Comparison of ENCODE assay signal across 12 cellular contexts in genomic region chr17:16282522-16282921, GRCh38.
DNase-seq lines count a peak whose midpoint lies in the region; FAIRE-seq and TF ChIP-seq lines count a peak whose summit lies in the region.
"Had no signal": no experiment of that assay in that cellular context is flagged by ENCODE, and none has a peak within 500 bp of the region (broad histone marks: within the 10 kb centered on the region; RNA-seq: fewer than 3 reads in every experiment).

No MANE protein-coding gene starts in this region.

- H3K27me3 ChIP-seq in endothelial cell of umbilical vein (ENCODE audit: control insufficient read depth in 2 of 2, insufficient read depth in 2 of 2, low read length in 2 of 2), result no peaks in the 10 kb centered on the region
- H3K27me3 ChIP-seq in osteoblast (ENCODE audit: insufficient read depth, low read length), result no peaks in the 10 kb centered on the region

- H4K20me1 ChIP-seq in endothelial cell of umbilical vein (replicated peaks; ENCODE audit: control insufficient read depth, extremely low read depth, insufficient read depth, low read length), result no peaks in the 10 kb centered on the region
- H4K20me1 ChIP-seq in osteoblast (ENCODE audit: insufficient read depth, low read length), result no peaks in the 10 kb centered on the region

- no peak overlapping the region for H2AFZ ChIP-seq in endothelial cell of umbilical vein (ENCODE audit: low read depth, low read length)
- no peak overlapping the region for H2AFZ ChIP-seq in osteoblast (ENCODE audit: low read length)

- dilution Hi-C loops in endothelial cell of umbilical vein (cut with MboI; ENCODE audit: extremely low pct_ligation_motif_present, low sequenced_read_pairs), result no loop called here

- H3K4me1 ChIP-seq in endothelial cell of umbilical vein (ENCODE audit: control insufficient read depth, extremely low read depth, insufficient read depth, low read length) (peaks cover 48% of the 10 kb centered on the region), osteoblast (ENCODE audit: insufficient read depth, low read length) (peaks cover 64% of the 10 kb centered on the region)

- H3K27ac ChIP-seq in endothelial cell of umbilical vein (ENCODE audit: insufficient read depth, low read depth, low read length) (no peak overlapping the region), osteoblast (ENCODE audit: low read depth, low read length) (peak overlapping the region; percentile 47)

- H3K4me3 ChIP-seq in endothelial cell of umbilical vein (replicated peaks in 1 of 3; ENCODE audit: insufficient read depth in 1 of 3, low read depth in 1 of 3, low read length in 3 of 3), result no peak overlapping the region
- H3K4me3 ChIP-seq in osteoblast (ENCODE audit: insufficient read depth, low read length), result no peak overlapping the region

- H3K4me3 Mint-ChIP-seq in nephron progenitor cell, result no peak overlapping the region
- H3K4me3 Mint-ChIP-seq: natural killer cell, T-helper 17 cell had no signal

- H3K36me3 ChIP-seq in endothelial cell of umbilical vein (ENCODE audit: control insufficient read depth in 2 of 2, extremely low read depth in 1 of 2, insufficient read depth in 2 of 2, low read length in 2 of 2) (no peaks in the 10 kb centered on the region), osteoblast (ENCODE audit: insufficient read depth, low read length) (no peaks in the 10 kb centered on the region)

- no peaks in the 10 kb centered on the region for H3K9me3 ChIP-seq in endothelial cell of umbilical vein (replicated peaks; ENCODE audit: control insufficient read depth, insufficient read depth, low read length)
- H3K9me3 ChIP-seq in osteoblast (ENCODE audit: low read depth, low read length), result no peaks in the 10 kb centered on the region

- no peak overlapping the region for H3K9ac ChIP-seq in endothelial cell of umbilical vein (replicated peaks; ENCODE audit: extremely low read depth, insufficient read depth, low read length)

- intact Hi-C loops in endothelial cell of umbilical vein (cut with micrococcal nuclease), result loop anchor here (10.0 kb wide), 2 partner anchors 128 to 258 kb away; no protein-coding TSS in a partner anchor

- in situ Hi-C loops in GM13977 (cut with MboI; ENCODE audit: low pct_unique_long_range_greater_than_20kb, low sequenced_read_pairs, unreplicated experiment), result no loop called here

- FAIRE-seq in RCC 7860 (lab: Jason Lieb, UNC), result peak; percentile 91
- FAIRE-seq in endothelial cell of umbilical vein (lab: Jason Lieb, UNC), result peak; percentile 75
- FAIRE-seq: endometrium had no signal

- no TSS peak for BruUV-seq in endothelial cell of umbilical vein (replicated peaks; lab: Mats Ljungman, UMichigan)

- CTCF ChIA-PET in endothelial cell of umbilical vein (lab: Charles Lee), result interaction anchor here (0.8 to 1.5 kb wide), 2 partner anchors 9 to 69 kb away, joined by 3 to 5 read pairs; no protein-coding TSS in a partner anchor

- POLR2A ChIA-PET in endothelial cell of umbilical vein (lab: Charles Lee), result no interaction called here

- DNase-seq in ELR (ENCODE audit: low read depth) (peak; percentile 96), RCC 7860 (ENCODE audit: low spot score) (peak; percentile 84), endothelial cell of umbilical vein (ENCODE audit: low read depth, low spot score) (peak; percentile 41), osteoblast (ENCODE audit: insufficient read length, low spot score, missing footprints) (peak; percentile 64), retina (no peak), NCI-H748 (lab: John Stamatoyannopoulos, UW; ENCODE audit: unreplicated experiment) (no peak), GM13977 (ENCODE audit: low spot score) (no peak), nephron progenitor cell (no peak)
- DNase-seq: natural killer cell, NCI-H2081 treated with DMSO at 0.1 percent for 48 hours, T-helper 17 cell had no signal

- H3K27me3 Mint-ChIP-seq in nephron progenitor cell (ENCODE audit: low read depth, poor library complexity), result peaks cover 12% of the 10 kb centered on the region
- H3K27me3 Mint-ChIP-seq: T-helper 17 cell had no signal

- H3K9me1 ChIP-seq in endothelial cell of umbilical vein (replicated peaks; ENCODE audit: control insufficient read depth, extremely low read depth, insufficient read depth, low read length), result no peaks in the 10 kb centered on the region

- peaks cover 20% of the 10 kb centered on the region for H3K9me3 Mint-ChIP-seq in nephron progenitor cell
- H3K9me3 Mint-ChIP-seq: natural killer cell had no signal

- H3K4me2 ChIP-seq in endothelial cell of umbilical vein (ENCODE audit: insufficient read depth, low read length) (peak overlapping the region; percentile 16), osteoblast (ENCODE audit: insufficient read depth, low read length) (peak overlapping the region; percentile 33)

- H3K36me3 Mint-ChIP-seq in nephron progenitor cell (ENCODE audit: low read depth), result peaks cover 37% of the 10 kb centered on the region
- H3K36me3 Mint-ChIP-seq: natural killer cell had no signal

- H3K4me1 Mint-ChIP-seq in nephron progenitor cell, result peaks cover 25% of the 10 kb centered on the region

- H3K79me2 ChIP-seq in endothelial cell of umbilical vein (ENCODE audit: control insufficient read depth, insufficient read depth, low read length) (no peaks in the 10 kb centered on the region), osteoblast (ENCODE audit: insufficient read depth, low read length) (no peaks in the 10 kb centered on the region)

- TF ChIP-seq POLR2A in endothelial cell of umbilical vein (IDR thresholded peaks at IDR 0.05; ENCODE audit: low read depth, low read length), result no peak

- no peak overlapping the region for H3K27ac Mint-ChIP-seq in nephron progenitor cell
- H3K27ac Mint-ChIP-seq: natural killer cell, T-helper 17 cell had no signal

- TF ChIP-seq CTCF in endothelial cell of umbilical vein (IDR thresholded peaks at IDR 0.05; ENCODE audit: extremely low read depth in 1 of 2, insufficient read depth in 1 of 2, low read depth in 1 of 2, low read length in 2 of 2) (no peak), osteoblast (IDR thresholded peaks at IDR 0.05; ENCODE audit: extremely low read depth, low read depth, low read length) (no peak), GM13977 (IDR thresholded peaks at IDR 0.05; ENCODE audit: extremely low read depth, insufficient read depth, missing control alignments) (no peak), nephron progenitor cell (IDR thresholded peaks at IDR 0.05) (no peak)

TF ChIP-seq in endothelial cell of umbilical vein, 7 proteins besides CTCF, POLR2A, EP300 and RAD21:
- TF ChIP-seq MYC (IDR thresholded peaks at IDR 0.05; ENCODE audit: low read depth, low read length) (no peak), JUN (IDR thresholded peaks at IDR 0.05; ENCODE audit: borderline replicate concordance, insufficient read depth, insufficient read length, low read depth) (peak; percentile 57), FOS (IDR thresholded peaks at IDR 0.05; ENCODE audit: borderline replicate concordance, insufficient read depth, low read length) (peak; percentile 85), POLR2AphosphoS5 (IDR thresholded peaks at IDR 0.05; ENCODE audit: insufficient read depth, low read depth, low read length) (peak; percentile 23)

Comparison
In these comparisons a context has a peak if more than half of its experiments do, and no peak if none do; other contexts are left out.
1. DNase-seq: peak in ELR (single experiment), RCC 7860 (single experiment), endothelial cell of umbilical vein (single experiment) and osteoblast (single experiment); none in retina (single experiment), NCI-H748 (single experiment), GM13977 (single experiment) and nephron progenitor cell (single experiment).